Comparison of ENCODE assay signal across 16 cellular contexts in the genomic region with DNA sequence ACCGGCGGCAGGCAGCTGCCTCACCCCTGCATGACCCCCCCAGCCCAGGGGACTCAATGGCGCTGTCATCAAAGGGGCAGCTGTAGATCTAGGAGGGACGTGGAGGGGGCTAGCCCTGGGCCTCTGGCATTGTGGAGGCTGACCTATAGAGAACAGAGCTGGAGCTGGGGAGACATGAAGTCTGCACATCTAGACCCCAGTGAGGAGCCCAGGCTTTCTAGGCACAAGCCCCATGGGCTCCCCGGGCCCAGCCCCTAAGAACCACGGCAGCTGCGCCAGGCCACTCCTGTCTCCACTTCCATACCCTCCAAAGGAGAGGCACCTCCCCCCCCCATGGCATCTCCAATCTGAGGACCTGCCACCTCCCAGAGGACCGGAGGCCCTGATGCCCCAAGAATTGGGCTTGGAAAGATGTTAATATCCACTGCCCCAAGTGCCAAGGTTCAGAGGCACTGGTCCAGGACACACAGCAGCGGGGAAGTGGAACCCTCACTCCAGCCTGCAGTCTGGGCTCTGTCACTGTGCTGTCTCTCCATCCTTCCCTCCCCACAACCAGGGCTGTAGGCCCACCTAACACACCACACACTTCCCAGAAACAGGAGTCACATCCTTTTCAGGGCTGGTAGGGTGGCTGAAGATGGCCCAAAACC.
"Had no signal": no experiment of that assay in that cellular context is flagged by ENCODE, and none has a peak within 500 bp of the region (broad histone marks: within the 10 kb centered on the region; RNA-seq: fewer than 3 reads in every experiment).

No MANE protein-coding gene starts in this region.

- H3K4me3 Mint-ChIP-seq: activated CD8-positive, alpha-beta memory T cell treated with anti-CD3 and anti-CD28 coated beads, Interleukin-2, amount 10 ng/mL, durations not matched to agents 7 days and 5 days; activated naive CD4-positive, alpha-beta T cell treated with anti-CD3 and anti-CD28 coated beads, Interleukin-2, amount 50 U/mL, for 24 hours; activated T-cell treated with anti-CD3 and anti-CD28 coated beads, Interleukin-2, amount 50 U/mL, for 24 hours; immature natural killer cell; naive thymus-derived CD4-positive, alpha-beta T cell; T-helper 2 cell treated with Interferon-gamma antibody and Interleukin-4, amounts not matched to agents 5 μg/mL and 100 μg/mL, for 36 hours had no signal

- DNase-seq: activated CD4-positive, alpha-beta T cell treated with anti-CD3 and anti-CD28 coated beads, Interleukin-2, amount 50 U/mL, for 48 hours; activated CD4-positive, CD25-positive, alpha-beta regulatory T cell treated with anti-CD3 and anti-CD28 coated beads, Interleukin-2, amount 50 U/mL, for 72 hours; activated CD8-positive, alpha-beta memory T cell treated with anti-CD3 and anti-CD28 coated beads, Interleukin-2, amount 10 ng/mL, durations not matched to agents 7 days and 5 days; activated effector memory CD4-positive, alpha-beta T cell treated with Interleukin-2 at 50 U/mL for 16 hours; activated T-cell treated with anti-CD3 and anti-CD28 coated beads, Interleukin-2, amount 50 U/mL, for 24 hours; body of pancreas; immature natural killer cell; left colon; mammary epithelial cell; naive thymus-derived CD4-positive, alpha-beta T cell; stimulated activated CD4-positive, alpha-beta T cell treated with anti-CD3 and anti-CD28 coated beads, Interleukin-4, amount 100 ng/mL, for 24 hours; stomach; thyroid gland had no signal

- H3K27me3 ChIP-seq: body of pancreas, stomach, thyroid gland, vagina had no signal

- H3K27ac Mint-ChIP-seq: activated CD8-positive, alpha-beta memory T cell treated with anti-CD3 and anti-CD28 coated beads, Interleukin-2, amount 10 ng/mL, durations not matched to agents 7 days and 5 days; activated naive CD4-positive, alpha-beta T cell treated with anti-CD3 and anti-CD28 coated beads, Interleukin-2, amount 50 U/mL, for 24 hours; activated T-cell treated with anti-CD3 and anti-CD28 coated beads, Interleukin-2, amount 50 U/mL, for 24 hours; T-helper 2 cell treated with Interferon-gamma antibody and Interleukin-4, amounts not matched to agents 5 μg/mL and 100 μg/mL, for 36 hours had no signal

- H3K36me3 Mint-ChIP-seq: activated naive CD4-positive, alpha-beta T cell treated with anti-CD3 and anti-CD28 coated beads, Interleukin-2, amount 50 U/mL, for 24 hours had no signal

- ATAC-seq: activated CD8-positive, alpha-beta memory T cell treated with anti-CD3 and anti-CD28 coated beads, Interleukin-2, amount 10 ng/mL, durations not matched to agents 7 days and 5 days; body of pancreas; naive thymus-derived CD4-positive, alpha-beta T cell had no signal

- H3K27ac ChIP-seq: thyroid gland, vagina had no signal

- H3K27me3 Mint-ChIP-seq: activated CD8-positive, alpha-beta memory T cell treated with anti-CD3 and anti-CD28 coated beads, Interleukin-2, amount 10 ng/mL, durations not matched to agents 7 days and 5 days; activated naive CD4-positive, alpha-beta T cell treated with anti-CD3 and anti-CD28 coated beads, Interleukin-2, amount 50 U/mL, for 24 hours; activated T-cell treated with anti-CD3 and anti-CD28 coated beads, Interleukin-2, amount 50 U/mL, for 24 hours; naive thymus-derived CD4-positive, alpha-beta T cell had no signal

- H3K9me3 Mint-ChIP-seq: activated naive CD4-positive, alpha-beta T cell treated with anti-CD3 and anti-CD28 coated beads, Interleukin-2, amount 50 U/mL, for 24 hours; activated T-cell treated with anti-CD3 and anti-CD28 coated beads, Interleukin-2, amount 50 U/mL, for 24 hours; immature natural killer cell; T-helper 2 cell treated with Interferon-gamma antibody and Interleukin-4, amounts not matched to agents 5 μg/mL and 100 μg/mL, for 36 hours had no signal

- H3K4me3 ChIP-seq: body of pancreas, stomach, thyroid gland, vagina had no signal

- H3K9me3 ChIP-seq: body of pancreas, stomach, thyroid gland, vagina had no signal

- H3K36me3 ChIP-seq: thyroid gland, vagina had no signal
